Comparison of ENCODE assay signal across 8 cellular contexts in genomic region chr5:83474986-83475385, GRCh38. TPM values are rescaled to one million over a fixed set of nuclear protein-coding genes. Genes with fewer than 3 reads are reported as not detected.
DNase-seq lines count a peak whose midpoint lies in the region; ATAC-seq and TF ChIP-seq lines count a peak whose summit lies in the region.

No MANE protein-coding gene starts in this region.

- H3K4me2 ChIP-seq in HCT116 (ENCODE audit: low read length) = peak overlapping the region; percentile 80

- H3K27me3 Mint-ChIP-seq in activated CD4-positive, alpha-beta memory T cell treated with anti-CD3 and anti-CD28 coated beads for 36 hours = peaks cover 67% of the 10 kb centered on the region

- no peaks in the 10 kb centered on the region for H4K20me1 ChIP-seq in HCT116 (ENCODE audit: insufficient read depth)

- H2AFZ ChIP-seq in HCT116 (ENCODE audit: low read depth, low read length, poor library complexity, severe bottlenecking) = peak overlapping the region; percentile 29

- no peak for ATAC-seq in HCT116
- ATAC-seq in HG02610 (IDR thresholded peaks at IDR 0.05; ENCODE audit: unreplicated experiment) = no peak
- ATAC-seq in HG03354 (IDR thresholded peaks at IDR 0.05; ENCODE audit: poor library complexity, severe bottlenecking, unreplicated experiment) = no peak

- peak overlapping the region; percentile 63; the same call in 1 of the 2 replicates for H3K27ac ChIP-seq in HCT116 (ENCODE audit: low read depth, low read length)
- H3K27ac ChIP-seq in iPS DF 6.9 (ENCODE audit: low read length) = no peak overlapping the region
- H3K27ac ChIP-seq in skin epidermis = peak overlapping the region in 19 of 21 experiments; percentile 31 to 87 (median 68)

- H3K4me1 Mint-ChIP-seq in activated CD4-positive, alpha-beta memory T cell treated with anti-CD3 and anti-CD28 coated beads for 36 hours (ENCODE audit: low read depth) = peaks cover 34% of the 10 kb centered on the region

- H3K4me1 ChIP-seq in HCT116 (ENCODE audit: control insufficient read depth in 1 of 2, insufficient read depth in 2 of 2, low read length in 2 of 2) = peaks cover 13 to 40% of the 10 kb centered on the region in 2 experiments
- no peaks in the 10 kb centered on the region for H3K4me1 ChIP-seq in iPS DF 6.9 (ENCODE audit: control insufficient read depth, insufficient read depth, low read length)

- POLR2A ChIA-PET in HCT116 (lab: Charles Lee) = no interaction called here
- POLR2A ChIA-PET in activated CD4-positive, alpha-beta memory T cell treated with anti-CD3 and anti-CD28 coated beads for 36 hours (lab: Charles Lee) = no interaction called here
- POLR2A ChIA-PET in HEK293T (lab: Yijun Ruan, JAX) = interaction anchor here (1.0 kb wide), 1 partner anchor 10 kb away, joined by 3 read pairs; no protein-coding TSS in a partner anchor

- H3K79me2 ChIP-seq in HCT116 (ENCODE audit: insufficient read depth, low read length) = peaks cover 28% of the 10 kb centered on the region

- H3K9ac ChIP-seq in HCT116 (ENCODE audit: low read length) = peak overlapping the region; percentile 61

- no peak for TF ChIP-seq RAD21 in HCT116 (IDR thresholded peaks at IDR 0.05; ENCODE audit: low read depth)

- CTCF ChIA-PET in HCT116 (lab: Charles Lee) (interaction anchor here (0.9 to 1.0 kb wide), 2 partner anchors 13 to 1111 kb away, joined by 3 to 5 read pairs; no protein-coding TSS in a partner anchor), HEK293T (lab: Yijun Ruan, JAX) (no interaction called here)
- CTCF ChIA-PET in activated CD4-positive, alpha-beta memory T cell treated with anti-CD3 and anti-CD28 coated beads for 36 hours (lab: Charles Lee) = no interaction called here

- H3K36me3 ChIP-seq in HCT116 (ENCODE audit: control insufficient read depth in 1 of 2, insufficient read depth in 2 of 2, low read length in 2 of 2) (no peaks in the 10 kb centered on the region), iPS DF 6.9 (ENCODE audit: control insufficient read depth, insufficient read depth, low read length) (no peaks in the 10 kb centered on the region)

- H3K9me3 Mint-ChIP-seq in activated CD4-positive, alpha-beta memory T cell treated with anti-CD3 and anti-CD28 coated beads for 36 hours = no peaks in the 10 kb centered on the region

- no peaks in the 10 kb centered on the region for H3K9me2 ChIP-seq in HCT116 (ENCODE audit: insufficient read depth)

- no peaks in the 10 kb centered on the region for H3K36me3 Mint-ChIP-seq in activated CD4-positive, alpha-beta memory T cell treated with anti-CD3 and anti-CD28 coated beads for 36 hours

- no peak for TF ChIP-seq CTCF in HCT116 (IDR thresholded peaks at IDR 0.05 in 2 of 3, conservative IDR thresholded peaks at IDR 0.05 in 1 of 3; ENCODE audit: borderline replicate concordance in 1 of 3, insufficient read depth in 1 of 3, low read depth in 2 of 3, low read length in 2 of 3)

- peak overlapping the region; percentile 55 to 62 for H3K4me3 ChIP-seq in HCT116 (replicated peaks in 1 of 2; ENCODE audit: low read depth in 1 of 2, low read length in 2 of 2)
- H3K4me3 ChIP-seq in iPS DF 6.9 (ENCODE audit: low read length) = peak overlapping the region; percentile 15; the same call in 1 of the 2 replicates
- H3K4me3 ChIP-seq in skin epidermis = peak overlapping the region; percentile 31 to 52 (median 42)

- TF ChIP-seq POLR2A in HCT116 (IDR thresholded peaks at IDR 0.05; ENCODE audit: borderline replicate concordance, extremely low read depth, insufficient read depth, insufficient read length) = no peak

- H3K9me3 ChIP-seq in HCT116 (ENCODE audit: control insufficient read depth in 1 of 2, insufficient read depth in 1 of 2, low read depth in 1 of 2, low read length in 2 of 2) (no peaks in the 10 kb centered on the region), iPS DF 6.9 (ENCODE audit: control insufficient read depth, insufficient read depth, low read length) (no peaks in the 10 kb centered on the region)

- H3K4me3 Mint-ChIP-seq in activated CD4-positive, alpha-beta memory T cell treated with anti-CD3 and anti-CD28 coated beads for 36 hours = peak overlapping the region; percentile 12

- no peak overlapping the region for H3K27ac Mint-ChIP-seq in activated CD4-positive, alpha-beta memory T cell treated with anti-CD3 and anti-CD28 coated beads for 36 hours

- RAD21 ChIA-PET in HCT116 (lab: Charles Lee; ENCODE audit: low non-redundant PET in 1 of 2, low total read pairs in 2 of 2, uncharacterized antibody in 2 of 2, unreplicated experiment in 2 of 2) = no interaction called here

- intact Hi-C loops in HCT116 (cut with micrococcal nuclease) = loop anchor here (2.0 to 5.0 kb wide), 3 partner anchors 87 to 498 kb away; partner anchors contain the start of genes TMEM167A and XRCC4
- intact Hi-C loops in activated CD4-positive, alpha-beta memory T cell treated with anti-CD3 and anti-CD28 coated beads for 36 hours (cut with micrococcal nuclease) = loop anchor here (2.0 to 10.0 kb wide), 4 partner anchors 90 to 834 kb away; partner anchors contain the start of genes TMEM167A and XRCC4

- H3K27me3 ChIP-seq in HCT116 (ENCODE audit: insufficient read depth, low read length) = no peaks in the 10 kb centered on the region
- H3K27me3 ChIP-seq in iPS DF 6.9 (ENCODE audit: control insufficient read depth, insufficient read depth, low read length) = no peaks in the 10 kb centered on the region

- DNase-seq in HCT116 (ENCODE audit: low read depth, low spot score) = no peak
- no peak for DNase-seq in activated CD4-positive, alpha-beta memory T cell treated with anti-CD3 and anti-CD28 coated beads for 36 hours
- no peak for DNase-seq in iPS DF 6.9 (ENCODE audit: low read depth, low spot score)
- DNase-seq in nucleus accumbens (lab: John Stamatoyannopoulos, UW) = no peak
- no peak for DNase-seq in HEK293T (ENCODE audit: extremely low spot score)

- TSS peak; percentile 3 for BruUV-seq in HCT116 (replicated peaks; lab: Mats Ljungman, UMichigan)

- WGBS in iPS DF 6.9 (ENCODE audit: insufficient coverage, insufficient read length) = no CpG with 5 or more reads among the region's 8 CpGs

TF ChIP-seq in HCT116, 20 proteins besides CTCF, POLR2A, EP300 and RAD21 (continues in another document):
- no peak for TF ChIP-seq ATF3 (IDR thresholded peaks at IDR 0.05)
- TF ChIP-seq REST (IDR thresholded peaks at IDR 0.05; ENCODE audit: low read depth) = no peak

TF ChIP-seq in HEK293T, 16 proteins besides CTCF, POLR2A, EP300 and RAD21:
- no peak for TF ChIP-seq NFRKB (IDR thresholded peaks at IDR 0.05)
- TF ChIP-seq LEF1 (IDR thresholded peaks at IDR 0.05; ENCODE audit: borderline replicate concordance) = no peak
- TF ChIP-seq SUZ12 (IDR thresholded peaks at IDR 0.05) = no peak
- TF ChIP-seq ZNF384 (IDR thresholded peaks at IDR 0.05) = no peak
- TF ChIP-seq FOXA1 (IDR thresholded peaks at IDR 0.05) = no peak
- TF ChIP-seq FOXK2 (IDR thresholded peaks at IDR 0.05) = no peak
- no peak for TF ChIP-seq TARDBP (IDR thresholded peaks at IDR 0.05)
TF ChIP-seq in HEK293T: peak in this region for 0.

RNA-seq across cellular contexts. Expression of gene VCAN, which starts 3.4 kb away (rescaled TPM):
- total RNA-seq in HCT116 (2021; ENCODE audit: unreplicated experiment) = 49.9 TPM
- polyA plus RNA-seq in HCT116 (2012) = 7.2 and 12.8 TPM in 2 replicates
- total RNA-seq in activated CD4-positive, alpha-beta memory T cell treated with anti-CD3 and anti-CD28 coated beads for 36 hours = under 1 TPM in 1 of 2 experiments, not detected in 1; 0.02 TPM

Comparison
In these comparisons a context has a peak if more than half of its experiments do, and no peak if none do; other contexts are left out.
1. RNA of gene VCAN, which starts 3.4 kb away (total RNA-seq): 49.9 TPM in HCT116 (single experiment); 0.02 TPM in activated CD4-positive, alpha-beta memory T cell treated with anti-CD3 and anti-CD28 coated beads for 36 hours; every median in the first group is over 10 times any median in the second.
2. Peak in every context shown above with its lines, with median percentiles within 50 percentile points of each other: H3K4me3 ChIP-seq.